Comparison of ENCODE assay signal across 15 cellular contexts in genomic region chr11:11981840-11982239, GRCh38. TPM values are rescaled to one million over a fixed set of nuclear protein-coding genes. Genes with fewer than 3 reads are reported as not detected.
"Had no signal": no experiment of that assay in that cellular context is flagged by ENCODE, and none has a peak within 500 bp of the region (broad histone marks: within the 10 kb centered on the region; RNA-seq: fewer than 3 reads in every experiment).

No MANE protein-coding gene starts in this region.

- H3K27ac Mint-ChIP-seq: activated B cell treated with CpG ODN at 0.5 μM for 24 hours; activated CD4-positive, alpha-beta T cell treated with anti-CD3 and anti-CD28 coated beads, Interleukin-2, amount 10 ng/mL, durations not matched to agents 24 days and 14 days; activated naive CD8-positive, alpha-beta T cell; T-helper 17 cell had no signal

- H3K36me3 ChIP-seq: breast epithelium, lower lobe of right lung, prostate gland had no signal

- H3K36me3 Mint-ChIP-seq: activated naive CD8-positive, alpha-beta T cell had no signal

- DNase-seq: activated B cell treated with CpG ODN at 0.5 μM for 24 hours; activated CD4-positive, alpha-beta T cell treated with anti-CD3 and anti-CD28 coated beads, Interleukin-2, amount 10 ng/mL, durations not matched to agents 24 days and 14 days; activated effector memory CD4-positive, alpha-beta T cell treated with anti-CD3 and anti-CD28 coated beads, Interleukin-2, amount 50 U/mL, for 16 hours; activated T-cell treated with anti-CD3 and anti-CD28 coated beads, Interleukin-2, amount 50 U/mL, for 1 hour; effector CD4-positive, alpha-beta T cell; lower lobe of right lung; naive B cell; nucleus accumbens; stimulated activated CD4-positive, alpha-beta T cell treated with anti-CD3 and anti-CD28 coated beads, Interleukin-12 subunit alpha, Interleukin-12 subunit beta, amount 100 ng/mL, for 4 hours; stimulated activated naive CD4-positive, alpha-beta T cell; T-helper 17 cell had no signal

- H3K9me3 ChIP-seq: breast epithelium, lower lobe of right lung, prostate gland had no signal

- ATAC-seq: lower lobe of right lung, sciatic nerve, T-helper 17 cell had no signal

- H3K9me3 Mint-ChIP-seq: activated CD4-positive, alpha-beta T cell treated with anti-CD3 and anti-CD28 coated beads, Interleukin-2, amount 10 ng/mL, durations not matched to agents 24 days and 14 days had no signal

- H3K4me1 ChIP-seq: prostate gland had no signal

- H3K4me1 Mint-ChIP-seq: activated B cell treated with CpG ODN at 0.5 μM for 24 hours; activated CD4-positive, alpha-beta T cell treated with anti-CD3 and anti-CD28 coated beads, Interleukin-2, amount 10 ng/mL, durations not matched to agents 24 days and 14 days; T-helper 17 cell had no signal

- H3K4me3 Mint-ChIP-seq: activated B cell treated with CpG ODN at 0.5 μM for 24 hours; activated CD4-positive, alpha-beta T cell treated with anti-CD3 and anti-CD28 coated beads, Interleukin-2, amount 10 ng/mL, durations not matched to agents 24 days and 14 days; activated naive CD8-positive, alpha-beta T cell; naive B cell; T-helper 17 cell had no signal

- H3K4me3 ChIP-seq: breast epithelium, lower lobe of right lung, prostate gland had no signal

- H3K27me3 ChIP-seq: breast epithelium had no signal

- H3K27ac ChIP-seq: lower lobe of right lung, prostate gland had no signal

RNA-seq across cellular contexts. Expression of gene DKK3, which starts 26.6 kb away (rescaled TPM):
- total RNA-seq: activated B cell treated with CpG ODN at 0.5 μM for 24 hours; activated CD4-positive, alpha-beta T cell treated with anti-CD3 and anti-CD28 coated beads, Interleukin-2, amount 10 ng/mL, durations not matched to agents 24 days and 14 days had no signal
